In the genomic region with DNA sequence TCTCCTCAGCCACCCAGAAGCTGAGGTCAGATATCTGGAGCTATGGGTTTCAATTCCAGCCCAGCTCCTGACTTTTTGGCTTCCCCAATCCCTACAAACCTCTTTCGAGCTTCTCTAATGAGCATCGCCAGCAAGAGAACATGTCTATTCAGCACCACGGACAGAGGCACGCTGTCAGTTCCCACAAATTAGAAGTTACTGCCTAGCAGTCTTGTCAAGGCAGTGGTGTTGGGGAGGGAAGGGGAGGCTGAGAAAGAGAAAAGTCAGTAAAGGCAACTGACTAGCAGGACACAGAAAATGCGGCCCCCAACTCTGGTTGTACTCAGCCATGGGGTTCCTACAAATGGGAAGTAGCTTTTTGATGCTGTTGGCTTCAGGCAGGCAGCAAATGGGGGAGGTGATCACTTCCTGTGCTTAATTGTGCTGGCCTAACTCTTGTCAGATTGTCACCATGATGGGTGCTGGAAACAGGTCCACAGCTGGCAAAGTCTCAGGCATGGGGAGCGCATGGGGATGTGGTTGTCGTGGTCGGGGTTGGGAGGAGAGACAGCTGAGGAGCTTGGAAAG, we compare ENCODE assay signal across 9 cellular contexts.
DNase-seq lines count a peak whose midpoint lies in the region; ATAC-seq lines count a peak whose summit lies in the region.
"Had no signal": no experiment of that assay in that cellular context is flagged by ENCODE, and none has a peak within 500 bp of the region (broad histone marks: within the 10 kb centered on the region; RNA-seq: fewer than 3 reads in every experiment).

No MANE protein-coding gene starts in this region.

- no peak for ATAC-seq in GM21447 (IDR thresholded peaks at IDR 0.05; ENCODE audit: unreplicated experiment)
- no peak for ATAC-seq in HG02571 (IDR thresholded peaks at IDR 0.05; ENCODE audit: unreplicated experiment)
- no peak for ATAC-seq in HG02642 (IDR thresholded peaks at IDR 0.05; ENCODE audit: poor library complexity, unreplicated experiment)

- peak; percentile 6 for DNase-seq in stimulated activated CD4-positive, alpha-beta T cell treated with anti-CD3 and anti-CD28 coated beads, Interleukin-12 subunit alpha, Interleukin-12 subunit beta, amount 100 ng/mL, for 4 hours
- no peak for DNase-seq in stimulated activated CD4-positive, alpha-beta T cell treated with anti-CD3 and anti-CD28 coated beads, Interleukin-1b, Interleukin-23, amount 100 ng/mL, for 48 hours
- peak; percentile 52 for DNase-seq in SW480 (ENCODE audit: low spot score)
- peak; percentile 37 for DNase-seq in globus pallidus (ENCODE audit: low spot score)
- DNase-seq in superior temporal gyrus (ENCODE audit: extremely low spot score) = peak; percentile 39
- DNase-seq: activated B cell treated with CpG ODN at 0.5 μM for 24 hours had no signal
